Comparison of ENCODE assay signal across 39 cellular contexts in genomic region chr6:16464045-16464444, GRCh38.
"Had no signal": no experiment of that assay in that cellular context is flagged by ENCODE, and none has a peak within 500 bp of the region (broad histone marks: within the 10 kb centered on the region; RNA-seq: fewer than 3 reads in every experiment).

No MANE protein-coding gene starts in this region.

- H3K4me3 ChIP-seq: adrenal gland, body of pancreas, MG63 had no signal

- H3K27ac Mint-ChIP-seq: activated B cell treated with CpG ODN at 0.5 μM for 24 hours; activated CD4-positive, alpha-beta memory T cell treated with anti-CD3 and anti-CD28 coated beads for 36 hours; activated naive CD4-positive, alpha-beta T cell treated with anti-CD3 and anti-CD28 coated beads for 36 hours; activated naive CD4-positive, alpha-beta T cell treated with anti-CD3 and anti-CD28 coated beads, Interleukin-2, amount 50 U/mL, for 72 hours; T-cell had no signal

- H3K4me3 Mint-ChIP-seq: activated B cell treated with CpG ODN at 0.5 μM for 24 hours; activated CD4-positive, alpha-beta memory T cell treated with anti-CD3 and anti-CD28 coated beads for 36 hours; activated naive CD4-positive, alpha-beta T cell treated with anti-CD3 and anti-CD28 coated beads for 36 hours; activated T-cell treated with anti-CD3 and anti-CD28 coated beads, Interleukin-2, amount 50 U/mL, for 4 hours; activated T-helper 1 cell treated with anti-CD3 and anti-CD28 coated beads, Interleukin-12 subunit alpha, Interleukin-12 subunit beta, Interleukin-2, Interleukin-4 antibody, amounts not matched to agents 30 ng/mL and 10 ng/mL and 1 ng/mL, durations not matched to agents 14 hours and 24 hours and 36 hours; T-cell had no signal

- H3K4me1 ChIP-seq: adrenal gland, body of pancreas had no signal

- ATAC-seq: activated naive CD4-positive, alpha-beta T cell treated with anti-CD3 and anti-CD28 coated beads, Interleukin-2, amount 50 U/mL, for 72 hours; activated T-cell treated with anti-CD3 and anti-CD28 coated beads, Interleukin-2, amount 50 U/mL, for 4 hours; body of pancreas; PC-3; Right ventricle myocardium inferior; SK-N-SH treated with all-trans-retinoic acid at 6 μM for 48 hours; T-cell had no signal

- H3K36me3 ChIP-seq: adrenal gland, MG63 had no signal

- DNase-seq: activated B cell treated with CpG ODN at 0.5 μM for 24 hours; activated CD4-positive, alpha-beta memory T cell treated with anti-CD3 and anti-CD28 coated beads for 36 hours; activated CD4-positive, alpha-beta T cell treated with anti-CD3 and anti-CD28 coated beads for 4 hours; activated CD4-positive, alpha-beta T cell treated with anti-CD3 and anti-CD28 coated beads, Interleukin-2, amount 50 U/mL, for 1 hour; activated CD4-positive, CD25-positive, alpha-beta regulatory T cell treated with anti-CD3 and anti-CD28 coated beads, Interleukin-2, amount 50 U/mL, for 72 hours; activated CD8-positive, alpha-beta memory T cell treated with anti-CD3 and anti-CD28 coated beads, Interleukin-2, amount 50 U/mL, for 4 hours; activated gamma-delta T cell treated with Interleukin-2 at 50 U/mL for 16 hours; activated naive CD4-positive, alpha-beta T cell treated with anti-CD3 and anti-CD28 coated beads for 36 hours; activated T-cell treated with anti-CD3 and anti-CD28 coated beads for 4 hours; activated T-cell treated with anti-CD3 and anti-CD28 coated beads, Interleukin-2, amount 50 U/mL, for 4 hours; adrenal gland; body of pancreas; caudate nucleus; Karpas-422; KBM-7; MG63; NCI-H1048; NCI-H1105 treated with DMSO at 0.1 percent for 48 hours; NCI-H1436; NCI-H1694; NCI-H1930; NCI-H345; NCI-H526; NCI-H748 treated with DMSO at 0.1 percent for 48 hours; NK-92 treated with Interleukin-12 subunit alpha and Interleukin-12 subunit beta, amount 100 ng/mL, for 24 hours; PC-3; SIG-M5; T-cell; T-helper 2 cell; T-helper 9 cell had no signal

- H3K27ac ChIP-seq: adrenal gland, body of pancreas, RWPE1, VCaP had no signal

- H3K9me3 ChIP-seq: adrenal gland, body of pancreas, MG63 had no signal

- H3K27me3 Mint-ChIP-seq: activated B cell treated with CpG ODN at 0.5 μM for 24 hours; activated CD4-positive, alpha-beta memory T cell treated with anti-CD3 and anti-CD28 coated beads for 36 hours; T-cell had no signal

- FAIRE-seq: astrocyte, bronchial epithelial cell, RCC 7860 had no signal

- H3K27me3 ChIP-seq: adrenal gland, body of pancreas, MG63 had no signal
